Comparison of ENCODE assay signal across 15 cellular contexts in the genomic region with DNA sequence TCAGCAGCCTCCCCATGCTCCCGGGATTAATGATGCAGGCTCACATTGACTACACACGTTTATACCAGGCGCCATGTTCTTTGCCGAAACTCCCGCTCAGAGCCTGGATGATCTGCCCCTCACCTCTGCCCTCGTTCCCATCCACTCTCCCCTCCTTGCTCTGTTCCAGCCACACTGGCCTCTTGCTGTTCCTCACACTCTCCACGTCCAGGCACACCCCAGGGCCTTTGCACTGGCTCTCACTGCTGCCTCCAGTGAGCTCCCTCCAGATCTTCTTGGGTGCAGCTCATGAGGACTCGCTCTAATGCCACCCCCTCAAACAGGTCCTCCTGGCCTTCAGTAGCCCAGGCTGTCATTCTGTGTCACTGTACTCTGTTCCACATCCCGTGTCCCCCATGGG. TPM values are rescaled to one million over a fixed set of nuclear protein-coding genes. Genes with fewer than 3 reads are reported as not detected.
DNase-seq lines count a peak whose midpoint lies in the region; ATAC-seq and TF ChIP-seq lines count a peak whose summit lies in the region.
"Had no signal": no experiment of that assay in that cellular context is flagged by ENCODE, and none has a peak within 500 bp of the region (broad histone marks: within the 10 kb centered on the region; RNA-seq: fewer than 3 reads in every experiment).

No MANE protein-coding gene starts in this region.

- no peak overlapping the region for H3K9ac ChIP-seq in neural progenitor cell

- ATAC-seq in Right ventricle myocardium superior (ENCODE audit: poor library complexity) (peak; percentile 25), heart left ventricle (peak in 1 of 4 donors; percentile 11)
- ATAC-seq: HCT116 had no signal

- peaks cover 22% of the 10 kb centered on the region for H3F3A ChIP-seq in neural progenitor cell (ENCODE audit: low read depth)

- H3K27me3 Mint-ChIP-seq in neural progenitor cell (ENCODE audit: insufficient read depth, low read depth): peaks cover 6% of the 10 kb centered on the region
- H3K27me3 Mint-ChIP-seq in type B pancreatic cell: no peaks in the 10 kb centered on the region

- intact Hi-C loops in Right ventricle myocardium superior (cut with DNase I) (no loop called here), cardiac septum (cut with DNase I) (no loop called here), heart left ventricle (cut with DNase I) (no loop called here), sigmoid colon (cut with DNase I) (no loop called here)

- H3K4me2 ChIP-seq in neural progenitor cell: no peak overlapping the region

- H3K27me3 ChIP-seq in heart left ventricle: no peaks in the 10 kb centered on the region
- H3K27me3 ChIP-seq in neural progenitor cell: no peaks in the 10 kb centered on the region
- H3K27me3 ChIP-seq in sigmoid colon: no peaks in the 10 kb centered on the region

- H3K27ac ChIP-seq in heart left ventricle: peak overlapping the region in 7 of 12 donors; percentile 24 to 70 (median 51)
- H3K27ac ChIP-seq in neural progenitor cell: no peak overlapping the region
- no peak overlapping the region for H3K27ac ChIP-seq in sigmoid colon
- H3K27ac ChIP-seq: C4-2B had no signal

- DNase-seq in Right ventricle myocardium superior (no peak), cardiac septum (ENCODE audit: low spot score) (no peak), heart left ventricle (peak in 1 of 5 donors; percentile 42), neural progenitor cell (ENCODE audit: low spot score) (no peak), type B pancreatic cell (ENCODE audit: extremely low spot score, unreplicated experiment) (no peak), hypothalamus (lab: John Stamatoyannopoulos, UW) (no peak), sigmoid colon (no peak), MV-4-11 (lab: John Stamatoyannopoulos, UW) (no peak)
- DNase-seq: 8988T, DMS153, NCI-H1436, NCI-H2081, NCI-H524 had no signal

- TF ChIP-seq POLR2A in heart left ventricle (IDR thresholded peaks at IDR 0.05) (no peak), sigmoid colon (IDR thresholded peaks at IDR 0.05) (no peak)

- H3K36me3 Mint-ChIP-seq in neural progenitor cell (peaks cover 14% of the 10 kb centered on the region), type B pancreatic cell (peaks cover 21% of the 10 kb centered on the region)

- H4K20me1 ChIP-seq in neural progenitor cell (ENCODE audit: low read depth): peaks cover 35% of the 10 kb centered on the region

- H3K36me3 ChIP-seq in heart left ventricle: peaks cover 0 to 35% (median 0%) of the 10 kb centered on the region in 9 donors
- H3K36me3 ChIP-seq in neural progenitor cell: no peaks in the 10 kb centered on the region
- peaks cover 0 to 17% (median 3%) of the 10 kb centered on the region in 4 donors for H3K36me3 ChIP-seq in sigmoid colon

- H3K79me2 ChIP-seq in neural progenitor cell (ENCODE audit: low read depth): no peaks in the 10 kb centered on the region

- H3K4me3 ChIP-seq in heart left ventricle: no peak overlapping the region
- no peak overlapping the region for H3K4me3 ChIP-seq in neural progenitor cell
- no peak overlapping the region for H3K4me3 ChIP-seq in sigmoid colon

- H3K27ac Mint-ChIP-seq in neural progenitor cell (peak overlapping the region; percentile 72), type B pancreatic cell (peak overlapping the region; percentile 58)

- peaks cover 7% of the 10 kb centered on the region for H3K9me3 Mint-ChIP-seq in neural progenitor cell
- H3K9me3 Mint-ChIP-seq in type B pancreatic cell: no peaks in the 10 kb centered on the region

- TF ChIP-seq CTCF in heart left ventricle (IDR thresholded peaks at IDR 0.05) (no peak), neural progenitor cell (IDR thresholded peaks at IDR 0.05) (no peak), type B pancreatic cell (conservative IDR thresholded peaks at IDR 0.05) (no peak), sigmoid colon (IDR thresholded peaks at IDR 0.05) (no peak)

- no peak for TF ChIP-seq EP300 in sigmoid colon (IDR thresholded peaks at IDR 0.05)

- H2AFZ ChIP-seq in neural progenitor cell (replicated peaks): no peak overlapping the region

- H3K4me1 Mint-ChIP-seq in neural progenitor cell (peaks cover 38% of the 10 kb centered on the region), type B pancreatic cell (ENCODE audit: unreplicated experiment) (peaks cover 17% of the 10 kb centered on the region)

- 71 to 90% (median 87%) methylated on average over 9 of the region's 9 CpGs for WGBS in heart left ventricle, 4 donors
- WGBS in sigmoid colon, 2 donors: 95 to 96% methylated on average over 9 of the region's 9 CpGs

- H3K4me3 Mint-ChIP-seq in neural progenitor cell: peak overlapping the region; percentile 33
- H3K4me3 Mint-ChIP-seq in type B pancreatic cell: no peak overlapping the region

- H3K9me3 ChIP-seq in heart left ventricle (peaks cover 0 to 16% (median 10%) of the 10 kb centered on the region in 12 donors), neural progenitor cell (ENCODE audit: low read depth) (no peaks in the 10 kb centered on the region), sigmoid colon (peaks cover 0 to 9% (median 3%) of the 10 kb centered on the region in 4 donors)

- no peaks in the 10 kb centered on the region for H3K4me1 ChIP-seq in heart left ventricle
- peaks cover 21% of the 10 kb centered on the region for H3K4me1 ChIP-seq in neural progenitor cell
- H3K4me1 ChIP-seq in sigmoid colon: no peaks in the 10 kb centered on the region

RNA-seq across cellular contexts. Expression of gene DPF1, which starts 39.2 kb away (rescaled TPM):
- total RNA-seq in Right ventricle myocardium superior: not detected
- total RNA-seq in cardiac septum: 0.51 TPM
- 1 to 10 TPM in 1 of 9 donors, under 1 TPM in 6, not detected in 2; 0.11 to 1.2 (median 0.37) TPM for total RNA-seq in heart left ventricle
- polyA plus RNA-seq in heart left ventricle: under 1 TPM; 0.12 to 0.23 TPM
- 3.4 and 6.5 TPM in 2 replicates for total RNA-seq in neural progenitor cell (ENCODE audit: low replicate concordance)
- 0.93 and 12.6 TPM in 2 replicates for total RNA-seq in type B pancreatic cell (ENCODE audit: low replicate concordance)
- total RNA-seq in sigmoid colon: not detected
- 1 to 10 TPM in 1 of 3 donors, under 1 TPM in 1, not detected in 1; 0.12 to 1.4 TPM for polyA plus RNA-seq in sigmoid colon

Comparison
In these comparisons a context has a peak if more than half of its experiments do, and no peak if none do; other contexts are left out.
1. H3K27ac ChIP-seq: peak in heart left ventricle (7 of 12); none in neural progenitor cell (single experiment) and sigmoid colon (0 of 4).